In the genomic region with DNA sequence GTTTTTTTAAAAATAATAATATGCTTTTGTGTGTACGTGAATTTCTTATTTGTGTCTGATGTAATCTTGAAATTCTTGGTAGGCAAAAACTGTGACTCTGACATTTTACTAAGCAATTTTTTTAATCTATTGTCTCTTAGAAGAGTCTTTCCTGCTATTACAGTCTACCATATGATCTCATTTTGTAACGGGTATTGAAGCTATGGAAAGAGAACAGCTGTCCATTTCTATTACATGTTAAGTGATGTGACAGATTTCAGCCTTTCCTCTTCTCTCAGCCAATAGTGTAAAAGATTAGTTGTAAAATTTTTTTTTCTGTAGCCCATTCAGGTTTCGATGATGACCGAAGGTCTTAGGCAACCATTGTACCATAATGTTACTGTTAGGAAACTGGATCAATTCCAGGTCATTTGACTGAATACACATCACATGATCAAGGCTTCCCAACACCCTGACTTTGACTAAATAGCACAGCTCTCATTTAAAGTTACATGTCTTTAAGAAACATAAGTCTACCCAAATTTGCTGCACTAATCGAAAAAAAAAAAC, we compare ENCODE assay signal across 19 cellular contexts.
DNase-seq lines count a peak whose midpoint lies in the region; ATAC-seq, FAIRE-seq and TF ChIP-seq lines count a peak whose summit lies in the region.
"Had no signal": no experiment of that assay in that cellular context is flagged by ENCODE, and none has a peak within 500 bp of the region (broad histone marks: within the 10 kb centered on the region; RNA-seq: fewer than 3 reads in every experiment).

No MANE protein-coding gene starts in this region.

- H3K4me3 Mint-ChIP-seq in MCF 10A (ENCODE audit: unreplicated experiment): no peak overlapping the region
- H3K4me3 Mint-ChIP-seq in activated CD8-positive, alpha-beta T cell treated with anti-CD3 and anti-CD28 coated beads for 36 hours: no peak overlapping the region
- H3K4me3 Mint-ChIP-seq: T-helper 1 cell treated with Interleukin-12 subunit alpha and Interleukin-12 subunit beta and Interleukin-4 antibody, amounts not matched to agents 30 μg/mL and 1 μg/mL, for 36 hours had no signal

- peak overlapping the region in 1 of 2 donors; percentile 2 for H3K27ac ChIP-seq in breast epithelium
- H3K27ac ChIP-seq in K562 (ENCODE audit: extremely low read depth, low read depth, low read length): no peak overlapping the region
- H3K27ac ChIP-seq: BLaER1, neutrophil had no signal

- H3K27ac Mint-ChIP-seq in MCF 10A (ENCODE audit: low read depth, unreplicated experiment): no peak overlapping the region
- no peak overlapping the region for H3K27ac Mint-ChIP-seq in activated CD8-positive, alpha-beta T cell treated with anti-CD3 and anti-CD28 coated beads for 36 hours
- H3K27ac Mint-ChIP-seq: T-helper 1 cell treated with Interleukin-12 subunit alpha and Interleukin-12 subunit beta and Interleukin-4 antibody, amounts not matched to agents 30 μg/mL and 1 μg/mL, for 36 hours had no signal

- TF ChIP-seq POLR2A in breast epithelium (IDR thresholded peaks at IDR 0.05) (no peak), K562 (conservative IDR thresholded peaks at IDR 0.05) (no peak)

- no peaks in the 10 kb centered on the region for H3K4me1 Mint-ChIP-seq in MCF 10A (ENCODE audit: insufficient read depth, unreplicated experiment)
- peaks cover 2% of the 10 kb centered on the region for H3K4me1 Mint-ChIP-seq in activated CD8-positive, alpha-beta T cell treated with anti-CD3 and anti-CD28 coated beads for 36 hours (ENCODE audit: low read depth)

- no peak for TF ChIP-seq RAD21 in K562 (CRISPR knock-in tag; conservative IDR thresholded peaks at IDR 0.05 in 1 of 2, IDR thresholded peaks at IDR 0.05 in 1 of 2)

- TF ChIP-seq CTCF in MCF 10A (IDR thresholded peaks at IDR 0.05; ENCODE audit: unreplicated experiment): no peak
- TF ChIP-seq CTCF in breast epithelium (IDR thresholded peaks at IDR 0.05): no peak
- no peak for TF ChIP-seq CTCF in K562 (IDR thresholded peaks at IDR 0.05 in 2 of 3, conservative IDR thresholded peaks at IDR 0.05 in 1 of 3; ENCODE audit: insufficient read depth in 2 of 3, low read depth in 1 of 3, low read length in 3 of 3)
- no peak for TF ChIP-seq CTCF in activated CD8-positive, alpha-beta T cell treated with anti-CD3 and anti-CD28 coated beads for 36 hours (IDR thresholded peaks at IDR 0.05)

- no TSS peak for BruUV-seq in MCF 10A (replicated peaks; lab: Mats Ljungman, UMichigan)
- BruUV-seq in K562 (replicated peaks; lab: Mats Ljungman, UMichigan): no TSS peak

- TF ChIP-seq EP300 in K562 (IDR thresholded peaks at IDR 0.05; ENCODE audit: low read length): no peak

- no peaks in the 10 kb centered on the region for H4K20me1 ChIP-seq in K562 (replicated peaks; ENCODE audit: control insufficient read depth, insufficient read depth, low read length)
- H4K20me1 ChIP-seq: BLaER1 had no signal

- no peaks in the 10 kb centered on the region for H3K27me3 Mint-ChIP-seq in MCF 10A (ENCODE audit: insufficient read depth, unreplicated experiment)
- H3K27me3 Mint-ChIP-seq in activated CD8-positive, alpha-beta T cell treated with anti-CD3 and anti-CD28 coated beads for 36 hours: no peaks in the 10 kb centered on the region

- no peak overlapping the region for H3K4me2 ChIP-seq in K562 (ENCODE audit: insufficient read depth, low read length)
- H3K4me2 ChIP-seq: BLaER1 had no signal

- no peaks in the 10 kb centered on the region for H3K9me3 Mint-ChIP-seq in MCF 10A (ENCODE audit: unreplicated experiment)
- no peaks in the 10 kb centered on the region for H3K9me3 Mint-ChIP-seq in activated CD8-positive, alpha-beta T cell treated with anti-CD3 and anti-CD28 coated beads for 36 hours
- H3K9me3 Mint-ChIP-seq: T-helper 1 cell treated with Interleukin-12 subunit alpha and Interleukin-12 subunit beta and Interleukin-4 antibody, amounts not matched to agents 30 μg/mL and 1 μg/mL, for 36 hours had no signal

- intact Hi-C loops in MCF 10A (cut with micrococcal nuclease) (no loop called here), breast epithelium (cut with DNase I; ENCODE audit: low total_unique reads) (no loop called here), K562 (cut with micrococcal nuclease) (no loop called here)
- intact Hi-C loops in activated CD8-positive, alpha-beta T cell treated with anti-CD3 and anti-CD28 coated beads for 36 hours (cut with micrococcal nuclease): no loop called here

- CTCF ChIA-PET in MCF 10A (lab: Yijun Ruan, JAX) (interaction anchor here (1.3 kb wide), 1 partner anchor 16 kb away, joined by 3 read pairs; no protein-coding TSS in a partner anchor), K562 (lab: Yijun Ruan, JAX; ENCODE audit: low intra/inter-chr PET ratio) (no interaction called here)
- CTCF ChIA-PET in activated CD8-positive, alpha-beta T cell treated with anti-CD3 and anti-CD28 coated beads for 36 hours (lab: Charles Lee): no interaction called here

- WGBS in K562 (ENCODE audit: insufficient coverage, low coverage, missing lambda C conversion rate): 58% methylated on average over 5 of the region's 5 CpGs

- H3K9ac ChIP-seq in K562 (ENCODE audit: insufficient read depth in 1 of 2, low read depth in 2 of 2, low read length in 2 of 2): no peak overlapping the region
- H3K9ac ChIP-seq: BLaER1 had no signal

- in situ Hi-C loops in K562 (cut with MboI): no loop called here

- H3K36me3 ChIP-seq in breast epithelium: no peaks in the 10 kb centered on the region
- no peaks in the 10 kb centered on the region for H3K36me3 ChIP-seq in K562 (ENCODE audit: control insufficient read depth, insufficient read depth, low read length)
- H3K36me3 ChIP-seq: BLaER1, neutrophil had no signal

- no peak for FAIRE-seq in K562 (lab: Jason Lieb, UNC)
- FAIRE-seq: A204.1, D721Med had no signal

- H3K79me2 ChIP-seq in K562 (ENCODE audit: control insufficient read depth, insufficient read depth, low read length): no peaks in the 10 kb centered on the region

- H3K27me3 ChIP-seq in breast epithelium (no peaks in the 10 kb centered on the region), K562 (ENCODE audit: control insufficient read depth in 2 of 2, insufficient read depth in 2 of 2, low read length in 2 of 2) (no peaks in the 10 kb centered on the region)
- H3K27me3 ChIP-seq: BLaER1, neutrophil had no signal

- POLR2A ChIA-PET in MCF 10A (lab: Yijun Ruan, JAX): no interaction called here
- POLR2A ChIA-PET in K562 (lab: Yijun Ruan, JAX): interaction anchor here (1.2 kb wide), 1 partner anchor 18 kb away, joined by 4 read pairs; no protein-coding TSS in a partner anchor
- POLR2A ChIA-PET in activated CD8-positive, alpha-beta T cell treated with anti-CD3 and anti-CD28 coated beads for 36 hours (lab: Charles Lee): interaction anchor here (0.6 kb wide), 1 partner anchor 38 kb away, joined by 3 read pairs; no protein-coding TSS in a partner anchor

- H2AFZ ChIP-seq in K562 (ENCODE audit: low read depth, low read length): no peak overlapping the region

- no peaks in the 10 kb centered on the region for H3K9me3 ChIP-seq in breast epithelium
- no peaks in the 10 kb centered on the region for H3K9me3 ChIP-seq in K562 (replicated peaks; ENCODE audit: control insufficient read depth, insufficient read depth, low read depth, low read length)
- H3K9me3 ChIP-seq: BLaER1, neutrophil had no signal

- H3K4me1 ChIP-seq in breast epithelium (peaks cover 0 to 4% of the 10 kb centered on the region in 2 donors), K562 (replicated peaks in 1 of 2; ENCODE audit: control insufficient read depth in 2 of 2, insufficient read depth in 2 of 2, low read length in 2 of 2) (no peaks in the 10 kb centered on the region)
- H3K4me1 ChIP-seq: BLaER1 had no signal

- H3K9me1 ChIP-seq in K562 (ENCODE audit: control insufficient read depth, insufficient read depth, low read length): no peaks in the 10 kb centered on the region

- no peaks in the 10 kb centered on the region for H3K36me3 Mint-ChIP-seq in MCF 10A (ENCODE audit: insufficient read depth, unreplicated experiment)
- peaks cover 5% of the 10 kb centered on the region for H3K36me3 Mint-ChIP-seq in activated CD8-positive, alpha-beta T cell treated with anti-CD3 and anti-CD28 coated beads for 36 hours (ENCODE audit: low read depth)

- ATAC-seq in K562: no peak
- no peak for ATAC-seq in GM21576 (IDR thresholded peaks at IDR 0.05; ENCODE audit: unreplicated experiment)
- ATAC-seq in activated CD8-positive, alpha-beta T cell treated with anti-CD3 and anti-CD28 coated beads for 36 hours: no peak
- no peak for ATAC-seq in HG02623 (IDR thresholded peaks at IDR 0.05; ENCODE audit: unreplicated experiment)

- H3K4me3 ChIP-seq in breast epithelium: no peak overlapping the region
- H3K4me3 ChIP-seq in K562: no peak overlapping the region
- H3K4me3 ChIP-seq: BLaER1 had no signal

- DNase-seq in MCF 10A (ENCODE audit: unreplicated experiment) (peak; percentile 27), breast epithelium (ENCODE audit: low spot score in 2 of 2) (no peak), K562 (ENCODE audit: extremely low read depth in 1 of 4, low spot score in 3 of 4) (no peak), foreskin melanocyte (peak; percentile 74), germinal center (ENCODE audit: low spot score) (no peak)
- DNase-seq in activated CD8-positive, alpha-beta T cell treated with anti-CD3 and anti-CD28 coated beads for 36 hours: no peak
- DNase-seq: activated CD4-positive, alpha-beta T cell treated with anti-CD3 and anti-CD28 coated beads, Interleukin-2, amount 50 U/mL, for 1 hour; amniotic stem cell; effector CD8-positive, alpha-beta T cell; NCI-H82; stimulated activated CD4-positive, alpha-beta T cell treated with anti-CD3 and anti-CD28 coated beads, Interleukin-12 subunit alpha, Interleukin-12 subunit beta, amount 100 ng/mL, for 4 hours; stimulated activated CD8-positive, alpha-beta memory T cell treated with anti-CD3 and anti-CD28 coated beads, Interleukin-4, amount 100 ng/mL, for 48 hours had no signal

TF ChIP-seq in K562, 482 proteins besides CTCF, POLR2A, EP300 and RAD21:
- TF ChIP-seq TFE3 (CRISPR knock-in tag; IDR thresholded peaks at IDR 0.05) (0 out of 2 replicates have a peak, but pooled peaks have one; percentile 23), MCM7 (IDR thresholded peaks at IDR 0.05) (no peak)

Comparison
In these comparisons a context has a peak if more than half of its experiments do, and no peak if none do; other contexts are left out.
1. DNase-seq: peak in MCF 10A (single experiment) and foreskin melanocyte (single experiment); none in breast epithelium (0 of 2), K562 (0 of 4), activated CD8-positive, alpha-beta T cell treated with anti-CD3 and anti-CD28 coated beads for 36 hours (single experiment) and germinal center (single experiment).